ENCODE assay signal across 14 cellular contexts in genomic region chr9:135339378-135339973, GRCh38.
DNase-seq lines count a peak whose midpoint lies in the region; ATAC-seq and TF ChIP-seq lines count a peak whose summit lies in the region.
"Had no signal": no experiment of that assay in that cellular context is flagged by ENCODE, and none has a peak within 500 bp of the region (broad histone marks: within the 10 kb centered on the region; RNA-seq: fewer than 3 reads in every experiment).

No MANE protein-coding gene starts in this region.

- H3K4me1 ChIP-seq in right atrium auricular region (no peaks in the 10 kb centered on the region), Peyer's patch (peaks cover 0 to 4% (median 0%) of the 10 kb centered on the region in 4 donors), left lung (no peaks in the 10 kb centered on the region), mucosa of descending colon (ENCODE audit: low read depth) (no peaks in the 10 kb centered on the region)

- H3K36me3 ChIP-seq in right atrium auricular region (no peaks in the 10 kb centered on the region), Peyer's patch (no peaks in the 10 kb centered on the region), left lung (no peaks in the 10 kb centered on the region), mucosa of descending colon (ENCODE audit: low read depth) (no peaks in the 10 kb centered on the region)
- H3K36me3 ChIP-seq: WERI-Rb-1 had no signal

- H3K9me3 ChIP-seq in right atrium auricular region = no peaks in the 10 kb centered on the region
- no peaks in the 10 kb centered on the region for H3K9me3 ChIP-seq in Peyer's patch
- H3K9me3 ChIP-seq in left lung = no peaks in the 10 kb centered on the region
- H3K9me3 ChIP-seq in mucosa of descending colon = no peaks in the 10 kb centered on the region

- H3K27me3 ChIP-seq in right atrium auricular region (no peaks in the 10 kb centered on the region), Peyer's patch (no peaks in the 10 kb centered on the region), left lung (peaks cover 0 to 28% of the 10 kb centered on the region in 2 donors)

- TF ChIP-seq CTCF in right atrium auricular region (IDR thresholded peaks at IDR 0.05) (no peak), Peyer's patch (IDR thresholded peaks at IDR 0.05) (no peak), left lung (IDR thresholded peaks at IDR 0.05) (no peak), mucosa of descending colon (IDR thresholded peaks at IDR 0.05) (no peak)

- no peak for ATAC-seq in left cardiac atrium
- ATAC-seq in left lung = no peak
- no peak for ATAC-seq in HG03159 (IDR thresholded peaks at IDR 0.05; ENCODE audit: unreplicated experiment)
- no peak for ATAC-seq in HG03565 (IDR thresholded peaks at IDR 0.05; ENCODE audit: unreplicated experiment)
- ATAC-seq in mucosa of descending colon = no peak
- ATAC-seq: activated CD8-positive, alpha-beta T cell treated with anti-CD3 and anti-CD28 coated beads for 36 hours had no signal

- H3K4me3 ChIP-seq in right atrium auricular region = no peak overlapping the region
- no peak overlapping the region for H3K4me3 ChIP-seq in Peyer's patch
- H3K4me3 ChIP-seq in left lung = no peak overlapping the region
- H3K4me3 ChIP-seq in mucosa of descending colon = no peak overlapping the region
- H3K4me3 ChIP-seq: GM23248 had no signal

- H3K27ac ChIP-seq in right atrium auricular region (no peak overlapping the region), Peyer's patch (no peak overlapping the region), left lung (no peak overlapping the region)
- H3K27ac ChIP-seq: GM23248, WERI-Rb-1 had no signal

- intact Hi-C loops in left cardiac atrium (cut with DNase I) (no loop called here), left lung (cut with DNase I) (no loop called here), mucosa of descending colon (cut with DNase I, micrococcal nuclease) (no loop called here)

- DNase-seq in left cardiac atrium = peak; percentile 7
- no peak for DNase-seq in right atrium auricular region (ENCODE audit: low spot score)
- peak in 2 of 3 donors; percentile 28 to 40 for DNase-seq in Peyer's patch
- peak; percentile 12 to 57 for DNase-seq in left lung
- DNase-seq in mucosa of descending colon = no peak
- DNase-seq: activated CD8-positive, alpha-beta T cell treated with anti-CD3 and anti-CD28 coated beads for 36 hours; foreskin fibroblast; GM23248; hypothalamus; NCI-H69; SIG-M5; WERI-Rb-1 had no signal

- TF ChIP-seq POLR2A in Peyer's patch (IDR thresholded peaks at IDR 0.05) = no peak

Comparison
In these comparisons a context has a peak if more than half of its experiments do, and no peak if none do; other contexts are left out.
1. DNase-seq: peak in left cardiac atrium (single experiment), Peyer's patch (2 of 3) and left lung (2 of 2); none in right atrium auricular region (single experiment) and mucosa of descending colon (0 of 3).